ENCODE assay signal across 8 cellular contexts in the genomic region with DNA sequence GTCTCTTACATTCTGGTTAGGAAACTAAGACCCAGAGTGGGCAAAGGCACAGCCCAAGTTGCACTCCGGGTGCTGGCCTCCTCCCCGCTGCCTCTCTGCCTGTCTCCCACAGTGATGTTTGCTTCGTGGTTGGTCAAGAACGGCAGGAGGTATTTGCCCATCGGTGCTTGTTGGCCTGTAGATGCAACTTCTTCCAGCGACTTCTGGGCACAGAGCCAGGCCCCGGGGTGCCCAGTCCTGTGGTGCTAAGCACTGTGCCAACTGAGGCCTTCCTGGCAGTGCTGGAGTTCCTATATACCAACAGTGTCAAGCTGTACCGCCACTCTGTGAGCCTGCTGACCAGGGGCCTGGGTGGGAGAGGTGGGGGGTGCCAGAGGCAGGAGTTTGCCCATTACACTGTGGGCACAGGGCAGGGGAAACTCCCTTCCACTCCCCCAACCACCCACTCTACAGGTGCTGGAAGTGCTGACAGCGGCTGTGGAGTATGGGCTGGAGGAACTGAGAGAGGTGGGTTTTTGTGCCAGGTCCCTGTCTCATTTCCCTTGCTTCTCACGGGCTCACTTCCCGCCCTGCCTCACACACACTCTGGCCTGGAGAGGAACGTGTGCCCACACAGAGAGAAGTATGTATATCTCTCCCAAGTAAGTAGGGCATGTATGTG.
DNase-seq lines count a peak whose midpoint lies in the region; ATAC-seq lines count a peak whose summit lies in the region.

No MANE protein-coding gene starts in this region.

- H3K27ac Mint-ChIP-seq in stimulated activated naive CD8-positive, alpha-beta T cell treated with anti-CD3 and anti-CD28 coated beads, Interleukin-15, Interleukin-2, amounts not matched to agents 100 ng/mL and 50 ng/mL, for 24 hours, result peak overlapping the region; percentile 99

- H3K27me3 Mint-ChIP-seq in stimulated activated naive CD8-positive, alpha-beta T cell treated with anti-CD3 and anti-CD28 coated beads, Interleukin-15, Interleukin-2, amounts not matched to agents 100 ng/mL and 50 ng/mL, for 24 hours, result no peaks in the 10 kb centered on the region

- peaks cover 82% of the 10 kb centered on the region for H3K4me1 Mint-ChIP-seq in stimulated activated naive CD8-positive, alpha-beta T cell treated with anti-CD3 and anti-CD28 coated beads, Interleukin-15, Interleukin-2, amounts not matched to agents 100 ng/mL and 50 ng/mL, for 24 hours (ENCODE audit: low read depth)

- H3K27ac ChIP-seq in angular gyrus (ENCODE audit: low read depth, low read length) (peak overlapping the region; percentile 98), layer of hippocampus (ENCODE audit: low read depth, low read length) (peak overlapping the region; percentile 94)

- H3K36me3 Mint-ChIP-seq in stimulated activated naive CD8-positive, alpha-beta T cell treated with anti-CD3 and anti-CD28 coated beads, Interleukin-15, Interleukin-2, amounts not matched to agents 100 ng/mL and 50 ng/mL, for 24 hours (ENCODE audit: low read depth), result peaks cover 47% of the 10 kb centered on the region

- DNase-seq in ACHN (peak; percentile 83), NCI-H2196 (lab: John Stamatoyannopoulos, UW; ENCODE audit: unreplicated experiment) (peak; percentile 63)

- in situ Hi-C loops in ACHN (cut with HindIII; ENCODE audit: low pct_ligation_motif_present, low pct_unique_long_range_greater_than_20kb, low sequenced_read_pairs), result no loop called here

- peak overlapping the region; percentile 76 for H3K4me3 Mint-ChIP-seq in stimulated activated naive CD8-positive, alpha-beta T cell treated with anti-CD3 and anti-CD28 coated beads, Interleukin-15, Interleukin-2, amounts not matched to agents 100 ng/mL and 50 ng/mL, for 24 hours

- ATAC-seq in GM19467 (IDR thresholded peaks at IDR 0.05; ENCODE audit: unreplicated experiment), result no peak
- ATAC-seq in HG03469 (IDR thresholded peaks at IDR 0.05; ENCODE audit: unreplicated experiment), result no peak
- no peak for ATAC-seq in HG03159 (IDR thresholded peaks at IDR 0.05; ENCODE audit: unreplicated experiment)

- H3K27me3 ChIP-seq in layer of hippocampus (ENCODE audit: control insufficient read depth, insufficient read depth, low read length), result no peaks in the 10 kb centered on the region

- no peaks in the 10 kb centered on the region for H3K9me3 Mint-ChIP-seq in stimulated activated naive CD8-positive, alpha-beta T cell treated with anti-CD3 and anti-CD28 coated beads, Interleukin-15, Interleukin-2, amounts not matched to agents 100 ng/mL and 50 ng/mL, for 24 hours
